8 cellular contexts compared by ENCODE assay signal in the genomic region with DNA sequence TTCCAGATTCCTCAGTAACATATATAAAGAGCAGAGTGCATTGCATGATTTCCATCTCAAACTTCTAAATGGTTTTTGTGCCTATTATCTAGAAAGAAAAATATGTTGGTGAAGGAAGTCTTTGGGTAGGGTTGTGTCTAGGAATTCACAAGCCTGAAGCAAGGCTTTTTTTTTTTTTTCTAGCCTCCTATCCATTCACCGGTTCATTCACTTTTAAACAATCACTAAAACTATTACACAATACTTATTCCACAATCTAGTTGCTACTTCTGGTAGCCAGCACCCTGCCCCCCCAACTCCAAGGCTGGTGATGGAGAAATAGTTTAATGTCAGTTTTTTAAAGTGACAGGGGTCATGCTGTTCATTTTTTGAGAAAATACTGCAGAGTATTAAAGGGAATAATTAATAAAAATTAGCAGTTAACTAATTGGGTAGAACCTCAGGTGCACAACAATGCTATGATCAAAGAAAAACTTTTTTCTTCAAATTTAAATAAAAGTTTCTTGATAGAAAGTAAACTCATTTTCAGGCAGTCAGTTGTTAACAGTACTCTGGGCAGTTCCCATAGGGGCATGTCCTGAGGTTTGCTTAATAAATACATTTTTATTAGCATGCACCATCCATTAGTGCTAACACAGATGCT. TPM values are rescaled to one million over a fixed set of nuclear protein-coding genes. Genes with fewer than 3 reads are reported as not detected.
A peak's percentile ranks its signal among the peaks of the same experiment; 100 is the strongest.
DNase-seq lines count a peak whose midpoint lies in the region; ATAC-seq and TF ChIP-seq lines count a peak whose summit lies in the region.

No MANE protein-coding gene starts in this region.

- H3K4me3 Mint-ChIP-seq in memory B cell, result peak overlapping the region; percentile 84

- in situ Hi-C loops in brain microvascular endothelial cell (cut with HindIII; ENCODE audit: low pct_ligation_motif_present, low sequenced_read_pairs), result loop anchor here (25.0 kb wide), 1 partner anchor 488 kb away; no protein-coding TSS in a partner anchor

- no peak for TF ChIP-seq CTCF in BE2C (IDR thresholded peaks at IDR 0.05; ENCODE audit: low read depth, low read length)
- TF ChIP-seq CTCF in LNCaP clone FGC (IDR thresholded peaks at IDR 0.05; ENCODE audit: control insufficient read depth, extremely low read depth, insufficient read depth), result no peak
- TF ChIP-seq CTCF in brain microvascular endothelial cell (IDR thresholded peaks at IDR 0.05; ENCODE audit: low read depth, low read length, missing control alignments), result no peak

- peaks cover 3% of the 10 kb centered on the region for H3K36me3 Mint-ChIP-seq in memory B cell

- no peaks in the 10 kb centered on the region for H3K9me3 ChIP-seq in BE2C

- H3K27ac Mint-ChIP-seq in memory B cell, result peak overlapping the region; percentile 90

- no peaks in the 10 kb centered on the region for H3K27me3 Mint-ChIP-seq in memory B cell

- peaks cover 22% of the 10 kb centered on the region for H3K36me3 ChIP-seq in BE2C
- peaks cover 6% of the 10 kb centered on the region for H3K36me3 ChIP-seq in brain microvascular endothelial cell (replicated peaks)

- H3K4me3 ChIP-seq in BE2C (ENCODE audit: low read depth, low read length), result peak overlapping the region; percentile 57
- H3K4me3 ChIP-seq in LNCaP clone FGC (ENCODE audit: low read depth, low read length), result peak overlapping the region; percentile 51
- H3K4me3 ChIP-seq in brain microvascular endothelial cell (ENCODE audit: low read depth, low read length), result peak overlapping the region; percentile 47

- H3K27ac ChIP-seq in brain microvascular endothelial cell, result peak overlapping the region; percentile 98

- ATAC-seq in memory B cell (ENCODE audit: low read depth), result no peak
- no peak for ATAC-seq in HG03196 (IDR thresholded peaks at IDR 0.05; ENCODE audit: unreplicated experiment)

- no peaks in the 10 kb centered on the region for H3K9me3 Mint-ChIP-seq in memory B cell

- H3K27me3 ChIP-seq in BE2C (no peaks in the 10 kb centered on the region), brain microvascular endothelial cell (replicated peaks) (no peaks in the 10 kb centered on the region)

- peaks cover 39% of the 10 kb centered on the region for H3K4me1 ChIP-seq in BE2C

- H3K4me1 Mint-ChIP-seq in memory B cell, result peaks cover 22% of the 10 kb centered on the region

- DNase-seq in BE2C (no peak), LNCaP clone FGC (ENCODE audit: low read depth) (no peak), brain microvascular endothelial cell (peak; percentile 29), memory B cell (ENCODE audit: low spot score in 2 of 2) (no peak), GM19238 (ENCODE audit: insufficient read length, low spot score) (no peak), activated gamma-delta T cell treated with Interleukin-2 at 50 U/mL for 16 hours (no peak), NCI-H2029 (lab: John Stamatoyannopoulos, UW) (no peak)

RNA-seq across cellular contexts. Expression of gene IRF2BP2, which starts 10.9 kb away (rescaled TPM):
- polyA plus RNA-seq in BE2C (2012; ENCODE audit: insufficient read depth, insufficient read length, low read depth), result 199 TPM
